Comparison of ENCODE assay signal across 3 cellular contexts in the genomic region with DNA sequence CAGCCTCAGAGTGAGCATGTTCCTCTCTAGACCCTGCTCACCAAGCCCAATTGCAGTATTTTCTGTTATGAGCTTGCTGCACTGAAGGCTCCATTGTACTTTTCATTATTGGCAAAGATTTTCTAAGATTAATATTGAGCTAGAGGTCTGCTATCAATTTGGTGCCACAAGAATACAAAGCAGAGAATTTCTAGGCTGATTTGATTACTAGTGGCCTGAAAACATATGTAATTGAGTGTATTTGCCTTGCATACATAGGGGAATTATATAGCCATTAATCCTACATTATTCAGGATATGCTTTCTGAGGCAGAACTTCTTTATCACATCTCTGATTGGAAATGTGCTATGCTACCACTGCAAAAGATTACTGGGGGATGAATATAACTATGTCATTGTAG.
"Had no signal": no experiment of that assay in that cellular context is flagged by ENCODE, and none has a peak within 500 bp of the region (broad histone marks: within the 10 kb centered on the region; RNA-seq: fewer than 3 reads in every experiment).

No MANE protein-coding gene starts in this region.

- ATAC-seq: GM23338 had no signal

- H2AFZ ChIP-seq: GM23338 had no signal

- H3K4me3 ChIP-seq: GM23338 had no signal

- H3K27ac Mint-ChIP-seq: GM23338, H9 had no signal

- H3K4me1 Mint-ChIP-seq: GM23338, H9 had no signal

- DNase-seq: H9, HCEC 1CT had no signal

- H3K4me3 Mint-ChIP-seq: GM23338, H9 had no signal

- H3K9me3 Mint-ChIP-seq: GM23338, H9 had no signal

- H3K4me2 ChIP-seq: GM23338 had no signal
